Comparison of ENCODE assay signal across 24 cellular contexts in the genomic region with DNA sequence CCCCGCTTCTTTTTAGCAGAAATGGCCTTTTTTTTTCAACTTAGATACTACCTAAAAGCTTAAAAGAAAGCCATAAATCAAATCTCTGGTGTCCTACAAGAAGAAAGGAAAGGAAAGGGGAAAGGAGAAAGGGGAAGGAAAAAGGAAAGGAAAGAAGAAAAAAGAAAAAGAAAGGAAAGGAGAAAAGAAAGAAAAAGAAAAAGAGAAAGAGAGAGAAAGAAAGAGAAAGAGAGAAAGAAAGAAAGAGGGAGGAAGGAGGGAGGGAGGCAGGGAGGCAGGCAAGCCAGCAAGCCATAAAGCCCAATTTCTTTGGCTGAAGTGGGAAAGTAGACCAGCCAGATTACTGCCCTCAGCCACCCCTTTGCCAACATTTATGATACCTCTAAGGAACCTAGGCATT.
DNase-seq lines count a peak whose midpoint lies in the region; ATAC-seq lines count a peak whose summit lies in the region.
"Had no signal": no experiment of that assay in that cellular context is flagged by ENCODE, and none has a peak within 500 bp of the region (broad histone marks: within the 10 kb centered on the region; RNA-seq: fewer than 3 reads in every experiment).

No MANE protein-coding gene starts in this region.

- H3K27ac Mint-ChIP-seq in T-helper 2 cell treated with Interferon-gamma antibody and Interleukin-4, amounts not matched to agents 5 μg/mL and 100 μg/mL, for 36 hours = peak overlapping the region; percentile 43
- peak overlapping the region; percentile 29 for H3K27ac Mint-ChIP-seq in stimulated activated naive CD8-positive, alpha-beta T cell treated with anti-CD3 and anti-CD28 coated beads, Interleukin-15, Interleukin-2, amounts not matched to agents 100 ng/mL and 50 ng/mL, for 24 hours
- no peak overlapping the region for H3K27ac Mint-ChIP-seq in stimulated activated naive CD8-positive, alpha-beta T cell treated with anti-CD3 and anti-CD28 coated beads, Interleukin-15, amount 100 ng/mL, for 72 hours
- peak overlapping the region; percentile 3 to 75 for H3K27ac Mint-ChIP-seq in effector memory CD8-positive, alpha-beta T cell
- no peak overlapping the region for H3K27ac Mint-ChIP-seq in activated naive CD8-positive, alpha-beta T cell treated with anti-CD3 and anti-CD28 coated beads, Interleukin-2, amount 50 U/mL, for 24 hours

- ATAC-seq in stimulated activated naive CD8-positive, alpha-beta T cell treated with anti-CD3 and anti-CD28 coated beads, Interleukin-15, amount 100 ng/mL, for 72 hours = no peak
- ATAC-seq in effector memory CD8-positive, alpha-beta T cell (replicated peaks) = no peak
- ATAC-seq in activated naive CD8-positive, alpha-beta T cell treated with anti-CD3 and anti-CD28 coated beads, Interleukin-2, amount 50 U/mL, for 24 hours = no peak
- ATAC-seq: Right ventricle myocardium inferior had no signal

- H3K4me1 Mint-ChIP-seq in T-helper 2 cell treated with Interferon-gamma antibody and Interleukin-4, amounts not matched to agents 5 μg/mL and 100 μg/mL, for 36 hours (ENCODE audit: low read depth) = peaks cover 6% of the 10 kb centered on the region
- peaks cover 27% of the 10 kb centered on the region for H3K4me1 Mint-ChIP-seq in stimulated activated naive CD8-positive, alpha-beta T cell treated with anti-CD3 and anti-CD28 coated beads, Interleukin-15, Interleukin-2, amounts not matched to agents 100 ng/mL and 50 ng/mL, for 24 hours (ENCODE audit: low read depth)
- H3K4me1 Mint-ChIP-seq in stimulated activated naive CD8-positive, alpha-beta T cell treated with anti-CD3 and anti-CD28 coated beads, Interleukin-15, amount 100 ng/mL, for 72 hours = peaks cover 19% of the 10 kb centered on the region
- peaks cover 17 to 47% of the 10 kb centered on the region in 2 donors for H3K4me1 Mint-ChIP-seq in effector memory CD8-positive, alpha-beta T cell (ENCODE audit: low read depth in 2 of 2)
- H3K4me1 Mint-ChIP-seq in activated naive CD8-positive, alpha-beta T cell treated with anti-CD3 and anti-CD28 coated beads, Interleukin-2, amount 50 U/mL, for 24 hours = peaks cover 17% of the 10 kb centered on the region

- peaks cover 80% of the 10 kb centered on the region for H3K36me3 Mint-ChIP-seq in T-helper 2 cell treated with Interferon-gamma antibody and Interleukin-4, amounts not matched to agents 5 μg/mL and 100 μg/mL, for 36 hours (ENCODE audit: low read depth)
- H3K36me3 Mint-ChIP-seq in stimulated activated naive CD8-positive, alpha-beta T cell treated with anti-CD3 and anti-CD28 coated beads, Interleukin-15, Interleukin-2, amounts not matched to agents 100 ng/mL and 50 ng/mL, for 24 hours (ENCODE audit: low read depth) = peaks cover 85% of the 10 kb centered on the region
- H3K36me3 Mint-ChIP-seq in effector memory CD8-positive, alpha-beta T cell (ENCODE audit: insufficient read depth) = peaks cover 74% of the 10 kb centered on the region
- H3K36me3 Mint-ChIP-seq in activated naive CD8-positive, alpha-beta T cell treated with anti-CD3 and anti-CD28 coated beads, Interleukin-2, amount 50 U/mL, for 24 hours (ENCODE audit: low read depth) = peaks cover 67% of the 10 kb centered on the region

- H3K9me3 Mint-ChIP-seq in T-helper 2 cell treated with Interferon-gamma antibody and Interleukin-4, amounts not matched to agents 5 μg/mL and 100 μg/mL, for 36 hours = peaks cover 15% of the 10 kb centered on the region
- peaks cover 14% of the 10 kb centered on the region for H3K9me3 Mint-ChIP-seq in stimulated activated naive CD8-positive, alpha-beta T cell treated with anti-CD3 and anti-CD28 coated beads, Interleukin-15, Interleukin-2, amounts not matched to agents 100 ng/mL and 50 ng/mL, for 24 hours
- peaks cover 14 to 15% of the 10 kb centered on the region in 2 donors for H3K9me3 Mint-ChIP-seq in stimulated activated naive CD8-positive, alpha-beta T cell treated with anti-CD3 and anti-CD28 coated beads, Interleukin-15, amount 100 ng/mL, for 72 hours
- H3K9me3 Mint-ChIP-seq in effector memory CD8-positive, alpha-beta T cell = peaks cover 2 to 3% of the 10 kb centered on the region in 2 donors
- peaks cover 13% of the 10 kb centered on the region for H3K9me3 Mint-ChIP-seq in activated naive CD8-positive, alpha-beta T cell treated with anti-CD3 and anti-CD28 coated beads, Interleukin-2, amount 50 U/mL, for 24 hours

- no peak overlapping the region for H3K4me3 Mint-ChIP-seq in T-helper 2 cell treated with Interferon-gamma antibody and Interleukin-4, amounts not matched to agents 5 μg/mL and 100 μg/mL, for 36 hours
- no peak overlapping the region for H3K4me3 Mint-ChIP-seq in stimulated activated naive CD8-positive, alpha-beta T cell treated with anti-CD3 and anti-CD28 coated beads, Interleukin-15, Interleukin-2, amounts not matched to agents 100 ng/mL and 50 ng/mL, for 24 hours
- no peak overlapping the region for H3K4me3 Mint-ChIP-seq in stimulated activated naive CD8-positive, alpha-beta T cell treated with anti-CD3 and anti-CD28 coated beads, Interleukin-15, amount 100 ng/mL, for 72 hours
- H3K4me3 Mint-ChIP-seq in effector memory CD8-positive, alpha-beta T cell = no peak overlapping the region
- no peak overlapping the region for H3K4me3 Mint-ChIP-seq in activated naive CD8-positive, alpha-beta T cell treated with anti-CD3 and anti-CD28 coated beads, Interleukin-2, amount 50 U/mL, for 24 hours

- no peak for DNase-seq in T-helper 2 cell treated with Interferon-gamma antibody and Interleukin-4, amounts not matched to agents 5 μg/mL and 100 μg/mL, for 36 hours (ENCODE audit: low spot score)
- no peak for DNase-seq in T-helper 2 cell
- no peak for DNase-seq in stimulated activated naive CD8-positive, alpha-beta T cell treated with anti-CD3 and anti-CD28 coated beads, Interleukin-15, amount 100 ng/mL, for 72 hours
- no peak for DNase-seq in effector memory CD8-positive, alpha-beta T cell
- no peak for DNase-seq in activated naive CD8-positive, alpha-beta T cell treated with anti-CD3 and anti-CD28 coated beads, Interleukin-2, amount 50 U/mL, for 24 hours
- DNase-seq in COR-L47 (lab: John Stamatoyannopoulos, UW) = no peak
- no peak for DNase-seq in NCI-H1436 treated with DMSO at 0.1 percent for 48 hours (lab: John Stamatoyannopoulos, UW)
- DNase-seq: 8988T, ACHN, DMS53, GM23248, H7, KBM-7, MV-4-11, NCI-H1105, NCI-H146, NCI-H1930, NCI-H446, NCI-H524 treated with DMSO at 0.1 percent for 48 hours, NCI-H774, PC-9, SJCRH30 had no signal

- H3K27me3 Mint-ChIP-seq in T-helper 2 cell treated with Interferon-gamma antibody and Interleukin-4, amounts not matched to agents 5 μg/mL and 100 μg/mL, for 36 hours (ENCODE audit: low read depth) = no peaks in the 10 kb centered on the region
- H3K27me3 Mint-ChIP-seq in stimulated activated naive CD8-positive, alpha-beta T cell treated with anti-CD3 and anti-CD28 coated beads, Interleukin-15, Interleukin-2, amounts not matched to agents 100 ng/mL and 50 ng/mL, for 24 hours = no peaks in the 10 kb centered on the region
- H3K27me3 Mint-ChIP-seq in stimulated activated naive CD8-positive, alpha-beta T cell treated with anti-CD3 and anti-CD28 coated beads, Interleukin-15, amount 100 ng/mL, for 72 hours = no peaks in the 10 kb centered on the region
- H3K27me3 Mint-ChIP-seq in effector memory CD8-positive, alpha-beta T cell = no peaks in the 10 kb centered on the region
- H3K27me3 Mint-ChIP-seq in activated naive CD8-positive, alpha-beta T cell treated with anti-CD3 and anti-CD28 coated beads, Interleukin-2, amount 50 U/mL, for 24 hours = no peaks in the 10 kb centered on the region

Comparison
In these comparisons a context has a peak if more than half of its experiments do, and no peak if none do; other contexts are left out.
1. H3K27ac Mint-ChIP-seq: peak in T-helper 2 cell treated with Interferon-gamma antibody and Interleukin-4, amounts not matched to agents 5 μg/mL and 100 μg/mL, for 36 hours (single experiment), stimulated activated naive CD8-positive, alpha-beta T cell treated with anti-CD3 and anti-CD28 coated beads, Interleukin-15, Interleukin-2, amounts not matched to agents 100 ng/mL and 50 ng/mL, for 24 hours (single experiment) and effector memory CD8-positive, alpha-beta T cell (2 of 2); none in stimulated activated naive CD8-positive, alpha-beta T cell treated with anti-CD3 and anti-CD28 coated beads, Interleukin-15, amount 100 ng/mL, for 72 hours (0 of 2) and activated naive CD8-positive, alpha-beta T cell treated with anti-CD3 and anti-CD28 coated beads, Interleukin-2, amount 50 U/mL, for 24 hours (single experiment).